Comparison of ENCODE assay signal across 8 cellular contexts in the genomic region with DNA sequence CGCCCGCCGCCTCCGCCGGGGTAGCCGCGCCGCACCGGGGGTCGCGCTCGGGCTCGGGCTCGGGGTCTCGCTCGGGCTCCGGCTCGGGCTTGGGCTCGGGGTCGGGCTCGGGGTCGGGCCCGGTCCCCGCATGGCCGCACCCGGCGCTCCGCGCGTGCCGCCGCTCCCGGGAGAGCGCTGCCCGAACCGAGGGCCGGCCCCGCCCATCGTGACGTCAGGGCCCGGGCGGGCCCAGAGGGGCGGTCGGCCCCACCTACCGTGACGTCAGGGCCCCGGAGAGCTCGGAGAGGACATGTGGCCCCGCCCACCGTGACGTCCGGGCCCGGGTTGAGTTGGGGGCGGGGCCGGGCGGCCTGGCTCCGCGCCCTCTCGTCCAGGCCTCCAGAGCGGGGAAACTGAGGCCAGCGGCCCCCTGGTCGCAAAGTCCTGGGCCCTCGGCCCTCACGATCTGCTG. TPM values are rescaled to one million over a fixed set of nuclear protein-coding genes. Genes with fewer than 3 reads are reported as not detected.
A peak's percentile ranks its signal among the peaks of the same experiment; 100 is the strongest.
DNase-seq lines count a peak whose midpoint lies in the region; ATAC-seq, FAIRE-seq and TF ChIP-seq lines count a peak whose summit lies in the region.

A gene with protein sequence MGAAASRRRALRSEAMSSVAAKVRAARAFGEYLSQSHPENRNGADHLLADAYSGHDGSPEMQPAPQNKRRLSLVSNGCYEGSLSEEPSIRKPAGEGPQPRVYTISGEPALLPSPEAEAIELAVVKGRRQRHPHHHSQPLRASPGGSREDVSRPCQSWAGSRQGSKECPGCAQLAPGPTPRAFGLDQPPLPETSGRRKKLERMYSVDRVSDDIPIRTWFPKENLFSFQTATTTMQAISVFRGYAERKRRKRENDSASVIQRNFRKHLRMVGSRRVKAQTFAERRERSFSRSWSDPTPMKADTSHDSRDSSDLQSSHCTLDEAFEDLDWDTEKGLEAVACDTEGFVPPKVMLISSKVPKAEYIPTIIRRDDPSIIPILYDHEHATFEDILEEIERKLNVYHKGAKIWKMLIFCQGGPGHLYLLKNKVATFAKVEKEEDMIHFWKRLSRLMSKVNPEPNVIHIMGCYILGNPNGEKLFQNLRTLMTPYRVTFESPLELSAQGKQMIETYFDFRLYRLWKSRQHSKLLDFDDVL (minus strand): TSS at position 188 of the 454 bp plus-strand sequence. CDS start 232 bp downstream, outside the sequence.

- peak within 1 kb of the TSS; percentile 88 for H2AFZ ChIP-seq in astrocyte (ENCODE audit: low read depth, low read length)

- H3K4me3 ChIP-seq in astrocyte (ENCODE audit: insufficient read depth, low read depth, low read length), result peak within 1 kb of the TSS; percentile 67
- peak within 1 kb of the TSS; percentile 50 to 54 for H3K4me3 ChIP-seq in uterus

- no peaks in the 10 kb centered on the region for H3K9me3 Mint-ChIP-seq in astrocyte (ENCODE audit: unreplicated experiment)

- TF ChIP-seq CTCF in GM13976 (IDR thresholded peaks at IDR 0.05; ENCODE audit: borderline replicate concordance, control extremely low read depth, extremely low read depth, insufficient read depth, missing control alignments), result no peak
- TF ChIP-seq CTCF in astrocyte (IDR thresholded peaks at IDR 0.05; ENCODE audit: insufficient read depth, low read depth, low read length), result no peak
- TF ChIP-seq CTCF in uterus (IDR thresholded peaks at IDR 0.05), result no peak

- peak within 1 kb of the TSS; percentile 48 for H3K27ac ChIP-seq in astrocyte (ENCODE audit: low read depth, low read length)
- peak within 1 kb of the TSS; percentile 67 to 68 for H3K27ac ChIP-seq in uterus

- H3K27ac Mint-ChIP-seq in astrocyte (ENCODE audit: unreplicated experiment), result no peak within 1 kb of the TSS

- peak within 1 kb of the TSS; percentile 62 for H3K4me3 Mint-ChIP-seq in astrocyte (ENCODE audit: unreplicated experiment)

- peak; percentile 94 to 95 for TF ChIP-seq POLR2A in uterus (IDR thresholded peaks at IDR 0.05)

- DNase-seq in GM13976 (ENCODE audit: low spot score), result peak; percentile 100
- DNase-seq in NCI-H1930 (lab: John Stamatoyannopoulos, UW), result peak; percentile 73 to 93
- peak; percentile 87 for DNase-seq in T1000 (lab: John Stamatoyannopoulos, UW)
- DNase-seq in astrocyte (ENCODE audit: low read depth), result peak; percentile 66
- peak; percentile 100 for DNase-seq in hepatic stellate cell (ENCODE audit: low spot score)
- peak; percentile 46 for DNase-seq in renal cortical epithelial cell (ENCODE audit: low read depth)
- DNase-seq in uterus, result peak; percentile 93 to 95

- no peaks in the 10 kb centered on the region for H3K27me3 Mint-ChIP-seq in astrocyte (ENCODE audit: low read depth, unreplicated experiment)

- H3K27me3 ChIP-seq in astrocyte (ENCODE audit: insufficient read depth, low read length), result no peaks in the 10 kb centered on the region
- H3K27me3 ChIP-seq in uterus, result no peaks in the 10 kb centered on the region

- H3K4me1 ChIP-seq in astrocyte (ENCODE audit: insufficient read depth, low read length) (peaks cover 48% of the 10 kb centered on the region), uterus (peaks cover 0 to 26% of the 10 kb centered on the region in 2 donors)

- ATAC-seq in HG02840 (IDR thresholded peaks at IDR 0.05; ENCODE audit: low FRiP score, unreplicated experiment), result peak; percentile 52

- in situ Hi-C loops in GM13976 (cut with MboI; ENCODE audit: low sequenced_read_pairs, unreplicated experiment), result no loop called here

- FAIRE-seq in astrocyte (lab: Jason Lieb, UNC), result no peak

- H3K36me3 ChIP-seq in astrocyte (ENCODE audit: insufficient read depth, low read length), result no peaks in the 10 kb centered on the region
- H3K36me3 ChIP-seq in uterus, result no peaks in the 10 kb centered on the region

- H3K4me2 ChIP-seq in astrocyte (ENCODE audit: low read length), result peak within 1 kb of the TSS; percentile 96

- peaks cover 10% of the 10 kb centered on the region for H3K4me1 Mint-ChIP-seq in astrocyte (ENCODE audit: low read depth, unreplicated experiment)

- peaks cover 3% of the 10 kb centered on the region for H3K36me3 Mint-ChIP-seq in astrocyte (ENCODE audit: low read depth, unreplicated experiment)

- no peaks in the 10 kb centered on the region for H3K79me2 ChIP-seq in astrocyte (ENCODE audit: insufficient read depth, low read length)

- H3K9ac ChIP-seq in astrocyte (ENCODE audit: low read length), result peak within 1 kb of the TSS; percentile 82

- H4K20me1 ChIP-seq in astrocyte (ENCODE audit: insufficient read depth, low read length), result peaks cover 41% of the 10 kb centered on the region

- intact Hi-C loops in uterus (cut with DNase I; ENCODE audit: low total_unique reads), result no loop called here

- H3K9me3 ChIP-seq in astrocyte (ENCODE audit: insufficient read depth, low read depth, low read length) (no peaks in the 10 kb centered on the region), uterus (no peaks in the 10 kb centered on the region)

RNA-seq across cellular contexts. Expression of the gene that starts here (rescaled TPM):
- total RNA-seq in astrocyte (48.8 and 50.5 TPM in 2 replicates), renal cortical epithelial cell (12.0 and 20.4 TPM in 2 replicates), uterus (10 to 100 TPM; 17.4 to 40.7 (median 32.1) TPM)

Comparison
In these comparisons a context has a peak if more than half of its experiments do, and no peak if none do; other contexts are left out.
1. Peak in every context shown above with its lines: DNase-seq, ATAC-seq, H3K4me3 ChIP-seq and H3K27ac ChIP-seq.
2. DNase-seq: peak in every context shown above with its lines; median percentile 100 in GM13976; 100 in hepatic stellate cell; 94 in uterus; 87 in T1000; 83 in NCI-H1930; 66 in astrocyte; 46 in renal cortical epithelial cell.